Comparison of ENCODE assay signal across 22 cellular contexts in the genomic region with DNA sequence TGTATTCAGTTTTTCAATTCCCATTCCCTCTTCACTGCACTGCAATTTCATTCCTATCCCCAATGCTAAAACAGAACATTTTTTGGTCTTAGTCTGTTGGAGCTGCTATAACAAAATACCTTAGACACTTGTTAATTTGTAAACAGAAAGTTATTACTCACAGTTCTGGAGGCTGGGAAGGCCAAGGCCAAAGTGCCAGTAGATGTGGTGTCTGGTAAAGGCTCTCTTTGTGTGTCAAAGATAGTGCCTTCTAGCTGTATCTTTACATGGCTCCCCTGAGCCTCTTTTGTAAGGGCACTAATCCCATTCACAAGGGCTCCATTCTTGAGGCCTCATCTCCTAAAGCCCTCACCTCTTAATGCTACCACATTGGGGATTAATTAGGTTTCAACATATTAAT.
"Had no signal": no experiment of that assay in that cellular context is flagged by ENCODE, and none has a peak within 500 bp of the region (broad histone marks: within the 10 kb centered on the region; RNA-seq: fewer than 3 reads in every experiment).

No MANE protein-coding gene starts in this region.

- H3K27ac Mint-ChIP-seq: nephron progenitor cell had no signal

- H3K27me3 ChIP-seq: dorsolateral prefrontal cortex, left lung, ovary, sigmoid colon, transverse colon, upper lobe of right lung, uterus had no signal

- H3K4me3 Mint-ChIP-seq: immature natural killer cell; naive thymus-derived CD8-positive, alpha-beta T cell; nephron progenitor cell; stimulated activated memory B cell treated with anti-CD40 and anti-IgM and Interleukin-4, amounts not matched to agents 10 μg/mL and 1 μg/mL and 100 μg/mL, for 72 hours had no signal

- H3K27me3 Mint-ChIP-seq: naive thymus-derived CD8-positive, alpha-beta T cell; stimulated activated memory B cell treated with anti-CD40 and anti-IgM and Interleukin-4, amounts not matched to agents 10 μg/mL and 1 μg/mL and 100 μg/mL, for 72 hours had no signal

- H3K4me1 ChIP-seq: left lung, psoas muscle, transverse colon, uterus had no signal

- H3K9me3 Mint-ChIP-seq: immature natural killer cell; naive thymus-derived CD8-positive, alpha-beta T cell; nephron progenitor cell; stimulated activated memory B cell treated with anti-CD40 and anti-IgM and Interleukin-4, amounts not matched to agents 10 μg/mL and 1 μg/mL and 100 μg/mL, for 72 hours had no signal

- H3K36me3 ChIP-seq: ovary, uterus had no signal

- H3K9me3 ChIP-seq: left lung, ovary, psoas muscle, sigmoid colon, thoracic aorta, transverse colon, upper lobe of right lung, uterus had no signal

- H3K27ac ChIP-seq: dorsolateral prefrontal cortex, left lung, ovary, psoas muscle, sigmoid colon, thoracic aorta, transverse colon, upper lobe of right lung, uterus had no signal

- H3K4me3 ChIP-seq: dorsolateral prefrontal cortex, left lung, ovary, psoas muscle, sigmoid colon, thoracic aorta, transverse colon, upper lobe of right lung, uterus had no signal

- H3K4me1 Mint-ChIP-seq: nephron progenitor cell had no signal

- DNase-seq: dorsolateral prefrontal cortex; effector CD4-positive, alpha-beta T cell; hypothalamus; immature natural killer cell; left cardiac atrium; left lung; naive thymus-derived CD8-positive, alpha-beta T cell; nephron progenitor cell; occipital lobe; ovary; posterior cingulate gyrus; psoas muscle; right cardiac atrium; sigmoid colon; stimulated activated CD4-positive, alpha-beta T cell treated with anti-CD3 and anti-CD28 coated beads, Interleukin-4, amount 100 ng/mL, for 4 hours; stimulated activated naive CD8-positive, alpha-beta T cell treated with anti-CD3 and anti-CD28 coated beads, Interleukin-15, Interleukin-2, amounts not matched to agents 100 U/mL and 50 U/mL, for 24 hours; substantia nigra; transverse colon; upper lobe of right lung; uterus had no signal

- ATAC-seq: left cardiac atrium; left lung; naive thymus-derived CD8-positive, alpha-beta T cell; psoas muscle; right cardiac atrium; stimulated activated memory B cell treated with anti-CD40 and anti-IgM and Interleukin-4, amounts not matched to agents 10 μg/mL and 1 μg/mL and 100 μg/mL, for 72 hours; stimulated activated naive CD8-positive, alpha-beta T cell treated with anti-CD3 and anti-CD28 coated beads, Interleukin-15, Interleukin-2, amounts not matched to agents 100 U/mL and 50 U/mL, for 24 hours; upper lobe of right lung had no signal
